ENCODE assay signal across 8 cellular contexts in the genomic region with DNA sequence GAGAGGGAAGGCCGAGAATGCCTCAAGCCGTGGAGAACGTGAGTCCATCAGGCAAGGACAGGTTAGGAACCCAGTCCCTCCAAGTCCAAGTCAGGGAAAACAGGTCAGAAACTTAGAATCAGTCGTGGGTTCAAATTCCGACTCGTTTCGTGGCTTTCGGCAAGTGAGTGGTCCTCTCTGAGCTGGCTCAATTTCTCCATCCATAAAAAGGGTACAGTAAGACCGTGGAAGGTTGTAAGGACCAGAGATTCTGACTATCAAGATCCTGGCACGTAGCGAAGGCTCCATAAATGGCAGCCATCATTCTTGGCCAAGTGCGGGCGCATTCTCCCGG. TPM values are rescaled to one million over a fixed set of nuclear protein-coding genes. Genes with fewer than 3 reads are reported as not detected.
A peak's percentile ranks its signal among the peaks of the same experiment; 100 is the strongest.
DNase-seq lines count a peak whose midpoint lies in the region; ATAC-seq and TF ChIP-seq lines count a peak whose summit lies in the region.

No MANE protein-coding gene starts in this region.

- H3K27ac Mint-ChIP-seq in CD8-positive, alpha-beta memory T cell = no peak overlapping the region
- H3K27ac Mint-ChIP-seq in endodermal cell (no peak overlapping the region), osteocyte (ENCODE audit: unreplicated experiment) (no peak overlapping the region)

- peaks cover 0 to 2% (median 0%) of the 10 kb centered on the region in 3 donors for H3K36me3 Mint-ChIP-seq in CD8-positive, alpha-beta memory T cell
- H3K36me3 Mint-ChIP-seq in endodermal cell (ENCODE audit: low read depth) (no peaks in the 10 kb centered on the region), osteocyte (ENCODE audit: unreplicated experiment) (no peaks in the 10 kb centered on the region)

- H3K9me3 Mint-ChIP-seq in CD8-positive, alpha-beta memory T cell = no peaks in the 10 kb centered on the region
- H3K9me3 Mint-ChIP-seq in endodermal cell = no peaks in the 10 kb centered on the region
- H3K9me3 Mint-ChIP-seq in osteocyte (ENCODE audit: unreplicated experiment) = no peaks in the 10 kb centered on the region

- no peaks in the 10 kb centered on the region for H3F3A ChIP-seq in OCI-LY1 (ENCODE audit: insufficient read depth, low read length)

- no peaks in the 10 kb centered on the region for H3K4me1 ChIP-seq in CD8-positive, alpha-beta memory T cell (ENCODE audit: insufficient read depth, low read length)
- H3K4me1 ChIP-seq in OCI-LY1 (ENCODE audit: insufficient read depth, low read length, severe bottlenecking) (peaks cover 18% of the 10 kb centered on the region), endodermal cell (ENCODE audit: control insufficient read depth, insufficient read depth, low read length) (peaks cover 7% of the 10 kb centered on the region), mucosa of descending colon (ENCODE audit: low read depth) (peaks cover 20% of the 10 kb centered on the region)

- no peak overlapping the region for H3K27ac ChIP-seq in CD8-positive, alpha-beta memory T cell (ENCODE audit: low read depth, low read length)
- H3K27ac ChIP-seq in OCI-LY1 (ENCODE audit: low read depth, low read length, poor library complexity, severe bottlenecking) (no peak overlapping the region), endodermal cell (ENCODE audit: low read depth, low read length) (no peak overlapping the region)

- H3K4me1 Mint-ChIP-seq in CD8-positive, alpha-beta memory T cell = peaks cover 10 to 17% (median 16%) of the 10 kb centered on the region in 3 donors
- H3K4me1 Mint-ChIP-seq in endodermal cell = peaks cover 31% of the 10 kb centered on the region
- peaks cover 6% of the 10 kb centered on the region for H3K4me1 Mint-ChIP-seq in osteocyte (ENCODE audit: unreplicated experiment)

- POLR2A ChIA-PET in CD8-positive, alpha-beta memory T cell (lab: Charles Lee) = no interaction called here

- H3K4me3 Mint-ChIP-seq in CD8-positive, alpha-beta memory T cell = peak overlapping the region; percentile 71 to 89 (median 81)
- H3K4me3 Mint-ChIP-seq in endodermal cell (peak overlapping the region; percentile 79), osteocyte (ENCODE audit: unreplicated experiment) (peak overlapping the region; percentile 67)

- no peak for ATAC-seq in mucosa of descending colon

- 41 to 45% methylated on average over 14 of the region's 14 CpGs for WGBS in endodermal cell (ENCODE audit: insufficient coverage in 1 of 2, insufficient read length in 1 of 2), 2 experiments

- H3K4me2 ChIP-seq in OCI-LY1 (ENCODE audit: low read length) = peak overlapping the region; percentile 73

- H2AFZ ChIP-seq in OCI-LY1 (ENCODE audit: low read length) = peak overlapping the region; percentile 36

- H3K9me3 ChIP-seq in CD8-positive, alpha-beta memory T cell (ENCODE audit: low read length) = no peaks in the 10 kb centered on the region
- no peaks in the 10 kb centered on the region for H3K9me3 ChIP-seq in OCI-LY1 (ENCODE audit: low read length)
- no peaks in the 10 kb centered on the region for H3K9me3 ChIP-seq in endodermal cell (ENCODE audit: control insufficient read depth, low read length)
- H3K9me3 ChIP-seq in mucosa of descending colon = no peaks in the 10 kb centered on the region

- CTCF ChIA-PET in CD8-positive, alpha-beta memory T cell (lab: Charles Lee) = interaction anchor here (1.3 to 1.7 kb wide), 2 partner anchors 8 to 9 kb away, joined by 3 to 5 read pairs; no protein-coding TSS in a partner anchor

- intact Hi-C loops in mucosa of descending colon (cut with DNase I, micrococcal nuclease) = no loop called here

- TF ChIP-seq CTCF in OCI-LY1 (IDR thresholded peaks at IDR 0.05; ENCODE audit: low read length) (no peak), endodermal cell (conservative IDR thresholded peaks at IDR 0.05) (no peak), osteocyte (IDR thresholded peaks at IDR 0.05) (no peak), mucosa of descending colon (IDR thresholded peaks at IDR 0.05) (no peak)

- H3K79me2 ChIP-seq in OCI-LY1 (ENCODE audit: insufficient read depth, low read length) = no peaks in the 10 kb centered on the region

- H4K20me1 ChIP-seq in OCI-LY1 (ENCODE audit: insufficient read depth, low read length) = no peaks in the 10 kb centered on the region

- DNase-seq in CD8-positive, alpha-beta memory T cell = no peak
- DNase-seq in endodermal cell = no peak
- DNase-seq in osteocyte (ENCODE audit: extremely low spot score, unreplicated experiment) = peak; percentile 40
- no peak for DNase-seq in mucosa of descending colon
- no peak for DNase-seq in activated gamma-delta T cell (lab: John Stamatoyannopoulos, UW)
- no peak for DNase-seq in 8988T
- DNase-seq in dedifferentiated amniotic fluid mesenchymal stem cell (ENCODE audit: extremely low spot score) = no peak

- peaks cover 29 to 64% of the 10 kb centered on the region in 2 donors for H3K27me3 Mint-ChIP-seq in CD8-positive, alpha-beta memory T cell
- peaks cover 19% of the 10 kb centered on the region for H3K27me3 Mint-ChIP-seq in endodermal cell (ENCODE audit: insufficient read depth)
- peaks cover 50% of the 10 kb centered on the region for H3K27me3 Mint-ChIP-seq in osteocyte (ENCODE audit: unreplicated experiment)

- H3K36me3 ChIP-seq in CD8-positive, alpha-beta memory T cell (ENCODE audit: insufficient read depth, low read length) = no peaks in the 10 kb centered on the region
- H3K36me3 ChIP-seq in OCI-LY1 (ENCODE audit: insufficient read depth, low read length) (peaks cover 4% of the 10 kb centered on the region; the same call in 1 of the 2 replicates), endodermal cell (ENCODE audit: control insufficient read depth, insufficient read depth, low read length) (no peaks in the 10 kb centered on the region), mucosa of descending colon (ENCODE audit: low read depth) (no peaks in the 10 kb centered on the region)

- H3K4me3 ChIP-seq in CD8-positive, alpha-beta memory T cell (ENCODE audit: low read length) = peak overlapping the region; percentile 0
- H3K4me3 ChIP-seq in OCI-LY1 (ENCODE audit: low read depth, low read length, poor library complexity, severe bottlenecking) = peak overlapping the region; percentile 81
- peak overlapping the region; percentile 91 for H3K4me3 ChIP-seq in endodermal cell (ENCODE audit: low read length)
- no peak overlapping the region for H3K4me3 ChIP-seq in mucosa of descending colon

- peak overlapping the region; percentile 64 for H3K9ac ChIP-seq in OCI-LY1 (ENCODE audit: low read length)
- H3K9ac ChIP-seq in endodermal cell (ENCODE audit: extremely low read depth, low read length, poor library complexity, severe bottlenecking) = no peak overlapping the region

- no peaks in the 10 kb centered on the region for H3K27me3 ChIP-seq in CD8-positive, alpha-beta memory T cell (ENCODE audit: insufficient read depth, low read length, poor library complexity, severe bottlenecking)
- H3K27me3 ChIP-seq in OCI-LY1 (ENCODE audit: insufficient read depth, low read length) (no peaks in the 10 kb centered on the region), endodermal cell (ENCODE audit: control insufficient read depth, insufficient read depth, low read length, poor library complexity, severe bottlenecking) (peaks cover 5% of the 10 kb centered on the region)

- no peaks in the 10 kb centered on the region for H3K9me2 ChIP-seq in OCI-LY1 (ENCODE audit: low read depth, low read length)

RNA-seq across cellular contexts. Expression of gene MED12L, which starts 0.6 kb away (rescaled TPM):
- total RNA-seq in CD8-positive, alpha-beta memory T cell = 1 to 10 TPM; 1.7 to 1.8 TPM
- polyA plus RNA-seq in CD8-positive, alpha-beta memory T cell = 0.02 TPM
- total RNA-seq in endodermal cell (10 to 100 TPM; 15.5 to 28.9 TPM), osteocyte (1.4 TPM in 2 replicates), mucosa of descending colon (1 to 10 TPM in 1 of 3 donors, under 1 TPM in 2; 0.39 to 2.4 (median 0.55) TPM)
- 5.7 TPM for polyA plus RNA-seq in endodermal cell (2013, experiment 1 of 2)
- polyA plus RNA-seq in endodermal cell (2013, experiment 2 of 2) = 8.1 TPM
